ENCODE assay signal across 8 cellular contexts in genomic region chr5:95846554-95847260, GRCh38. TPM values are rescaled to one million over a fixed set of nuclear protein-coding genes. Genes with fewer than 3 reads are reported as not detected.
DNase-seq lines count a peak whose midpoint lies in the region; ATAC-seq and TF ChIP-seq lines count a peak whose summit lies in the region.

No MANE protein-coding gene starts in this region.

- POLR2A ChIA-PET in Caco-2 (lab: Charles Lee): no interaction called here
- POLR2A ChIA-PET in PC-9 (lab: Charles Lee; ENCODE audit: unreplicated experiment): no interaction called here

- in situ Hi-C loops in transverse colon (cut with MboI; ENCODE audit: low pct_ligation_motif_present in 1 of 4, low pct_unique_long_range_greater_than_20kb in 1 of 4, low sequenced_read_pairs in 3 of 4): loop anchor here (5.0 to 10.0 kb wide), 5 partner anchors 64 to 189 kb away; no protein-coding TSS in a partner anchor

- 80% methylated on average over 1 to 7 of the region's 7 CpGs for WGBS in transverse colon (ENCODE audit: low coverage in 1 of 2), 2 donors

- no peaks in the 10 kb centered on the region for H3K4me1 Mint-ChIP-seq in Caco-2 (ENCODE audit: low read depth, unreplicated experiment)
- peaks cover 16 to 19% of the 10 kb centered on the region in 2 donors for H3K4me1 Mint-ChIP-seq in natural killer cell

- TF ChIP-seq EP300 in transverse colon (IDR thresholded peaks at IDR 0.05; ENCODE audit: low read depth): no peak

- H3K4me3 Mint-ChIP-seq in Caco-2 (ENCODE audit: unreplicated experiment) (no peak overlapping the region), natural killer cell (no peak overlapping the region)

- no peak overlapping the region for H3K4me2 ChIP-seq in PC-9

- H3K4me1 ChIP-seq in Caco-2 (no peaks in the 10 kb centered on the region), PC-9 (replicated peaks; ENCODE audit: insufficient read depth) (peaks cover 25% of the 10 kb centered on the region), transverse colon (peaks cover 0 to 12% (median 10%) of the 10 kb centered on the region in 4 donors)

- H3K4me3 ChIP-seq in Caco-2 (ENCODE audit: low read depth, low read length) (no peak overlapping the region), PC-9 (no peak overlapping the region), transverse colon (no peak overlapping the region)

- H3K27ac Mint-ChIP-seq in Caco-2 (ENCODE audit: unreplicated experiment) (no peak overlapping the region), natural killer cell (no peak overlapping the region)

- H3K27ac ChIP-seq in PC-9 (no peak overlapping the region), transverse colon (no peak overlapping the region)

- H3K9me3 ChIP-seq in Caco-2 (no peaks in the 10 kb centered on the region), PC-9 (ENCODE audit: insufficient read depth, low read depth) (no peaks in the 10 kb centered on the region; the same call in 1 of the 2 replicates), transverse colon (no peaks in the 10 kb centered on the region)

- H3K36me3 ChIP-seq in Caco-2 (ENCODE audit: control insufficient read depth, insufficient read depth, low read length): no peaks in the 10 kb centered on the region
- H3K36me3 ChIP-seq in PC-9 (ENCODE audit: low read depth): no peaks in the 10 kb centered on the region
- no peaks in the 10 kb centered on the region for H3K36me3 ChIP-seq in transverse colon

- no peaks in the 10 kb centered on the region for H3K79me2 ChIP-seq in PC-9 (ENCODE audit: low read depth)

- H3K27me3 Mint-ChIP-seq in Caco-2 (ENCODE audit: insufficient read depth, unreplicated experiment) (no peaks in the 10 kb centered on the region), natural killer cell (ENCODE audit: low read depth in 2 of 2) (peaks cover 0 to 2% of the 10 kb centered on the region in 2 donors)

- BruUV-seq in Caco-2 (replicated peaks; lab: Mats Ljungman, UMichigan) (no TSS peak), PC-9 (replicated peaks; lab: Mats Ljungman, UMichigan) (no TSS peak)

- H3K27me3 ChIP-seq in Caco-2 (replicated peaks; ENCODE audit: control insufficient read depth, insufficient read depth, low read length) (no peaks in the 10 kb centered on the region), PC-9 (ENCODE audit: insufficient read depth, low read depth) (no peaks in the 10 kb centered on the region), transverse colon (no peaks in the 10 kb centered on the region)

- TF ChIP-seq CTCF in Caco-2 (IDR thresholded peaks at IDR 0.05; ENCODE audit: insufficient read depth in 1 of 2, low read depth in 1 of 2, low read length in 1 of 2, severe bottlenecking in 1 of 2, unreplicated experiment in 1 of 2) (peak; percentile 91 to 92), PC-9 (conservative IDR thresholded peaks at IDR 0.05) (peak; percentile 95), natural killer cell (IDR thresholded peaks at IDR 0.05) (peak; percentile 92), transverse colon (IDR thresholded peaks at IDR 0.05) (peak; percentile 89 to 96 (median 94))

- H3K9me3 Mint-ChIP-seq in Caco-2 (ENCODE audit: unreplicated experiment): no peaks in the 10 kb centered on the region
- H3K9me3 Mint-ChIP-seq in natural killer cell: no peaks in the 10 kb centered on the region

- H2AFZ ChIP-seq in PC-9: no peak overlapping the region

- intact Hi-C loops in Caco-2 (cut with micrococcal nuclease; ENCODE audit: unreplicated experiment): loop anchor here (1.0 to 10.0 kb wide), 6 partner anchors 11 to 292 kb away; partner anchors contain the start of genes ARSK, GLRX and SKIC3
- intact Hi-C loops in PC-9 (cut with micrococcal nuclease; ENCODE audit: unreplicated experiment): loop anchor here (1.0 to 10.0 kb wide), 3 partner anchors 65 to 562 kb away; partner anchors contain the start of gene MCTP1
- intact Hi-C loops in natural killer cell (cut with micrococcal nuclease): loop anchor here (1.0 to 5.0 kb wide), 5 partner anchors 38 to 289 kb away; partner anchors contain the start of gene ARSK
- intact Hi-C loops in transverse colon (cut with DNase I; ENCODE audit: low total_unique reads): loop anchor here (2.0 to 10.0 kb wide), 2 partner anchors 66 to 202 kb away; partner anchors contain the start of gene RFESD

- DNase-seq in Caco-2: peak; percentile 66 to 78
- DNase-seq in HPDE6-E6E7 (ENCODE audit: extremely low spot score): peak; percentile 79
- peak; percentile 48 to 55 for DNase-seq in PC-9
- DNase-seq in activated T-cell treated with anti-CD3 and anti-CD28 coated beads, Interleukin-2, amount 50 U/mL, for 1 hour: peak; percentile 64
- peak; percentile 76 to 87 for DNase-seq in erythroblast (lab: John Stamatoyannopoulos, UW)
- peak; percentile 60 for DNase-seq in natural killer cell
- peak; percentile 75 for DNase-seq in transverse colon

- H3F3A ChIP-seq in PC-9 (ENCODE audit: insufficient read depth, low read depth): no peaks in the 10 kb centered on the region; the same call in 1 of the 2 replicates

- CTCF ChIA-PET in Caco-2 (lab: Charles Lee): interaction anchor here (0.6 to 3.5 kb wide), 5 partner anchors 9 to 202 kb away, joined by 3 to 35 read pairs (median 3); partner anchors contain the start of gene RFESD
- CTCF ChIA-PET in PC-9 (lab: Charles Lee): interaction anchor here (0.6 kb wide), 1 partner anchor 54 kb away, joined by 4 read pairs; no protein-coding TSS in a partner anchor

- TF ChIP-seq POLR2A in erythroblast (IDR thresholded peaks at IDR 0.05; ENCODE audit: low read length) (no peak), transverse colon (IDR thresholded peaks at IDR 0.05) (no peak)

- H3K9me2 ChIP-seq in PC-9 (ENCODE audit: insufficient read depth): no peaks in the 10 kb centered on the region

- ATAC-seq in GM19455 (IDR thresholded peaks at IDR 0.05; ENCODE audit: unreplicated experiment) (peak; percentile 66), natural killer cell (peak; percentile 85 to 87 (median 87))

- H4K20me1 ChIP-seq in PC-9 (ENCODE audit: insufficient read depth): no peaks in the 10 kb centered on the region

- H3K36me3 Mint-ChIP-seq in Caco-2 (ENCODE audit: insufficient read depth, unreplicated experiment) (no peaks in the 10 kb centered on the region), natural killer cell (no peaks in the 10 kb centered on the region)

RNA-seq across cellular contexts. Expression of gene GLRX, which starts 24.2 kb away (rescaled TPM):
- 17.9 and 26.4 TPM in 2 replicates for total RNA-seq in Caco-2 (2022)
- total RNA-seq in PC-9 (2021): 23.0 and 25.5 TPM in 2 replicates
- 100 to 1,000 TPM in 1 of 3 donors, 10 to 100 TPM in 2; 59.2 to 102 (median 62.5) TPM for total RNA-seq in natural killer cell
- total RNA-seq in transverse colon: 100 to 1,000 TPM in 1 of 4 donors, 10 to 100 TPM in 3; 50.5 to 112 (median 64.4) TPM
